21 cellular contexts compared by ENCODE assay signal in the genomic region with DNA sequence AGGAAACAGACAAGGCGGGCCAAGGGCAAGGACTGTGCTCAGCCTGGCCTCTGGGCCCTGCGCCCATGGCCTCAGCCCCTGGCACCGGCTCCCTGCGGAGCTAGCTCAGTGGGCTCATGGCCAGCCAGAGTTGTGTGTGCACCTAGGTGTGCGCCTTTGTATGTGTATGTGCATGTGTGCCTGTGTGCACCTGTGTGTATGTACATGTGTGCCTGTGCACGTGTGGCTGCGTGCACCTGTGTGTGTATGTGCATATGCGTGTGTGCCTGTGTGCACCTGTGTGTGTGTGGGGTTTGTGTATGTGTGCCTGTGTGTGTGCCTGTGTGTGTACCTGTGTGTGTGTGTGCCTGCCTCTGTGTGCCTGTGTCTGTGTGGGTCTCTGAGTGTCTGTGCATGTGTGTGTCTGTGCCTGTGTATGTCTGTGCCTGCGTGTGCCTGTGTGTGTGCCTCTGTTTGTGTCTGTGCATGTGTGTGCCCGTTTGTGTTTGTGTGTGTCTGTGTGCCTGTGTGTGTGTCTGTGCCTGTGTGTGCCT. TPM values are rescaled to one million over a fixed set of nuclear protein-coding genes. Genes with fewer than 3 reads are reported as not detected.
DNase-seq lines count a peak whose midpoint lies in the region; ATAC-seq, FAIRE-seq and TF ChIP-seq lines count a peak whose summit lies in the region.
"Had no signal": no experiment of that assay in that cellular context is flagged by ENCODE, and none has a peak within 500 bp of the region (broad histone marks: within the 10 kb centered on the region; RNA-seq: fewer than 3 reads in every experiment).

No MANE protein-coding gene starts in this region.

- ATAC-seq in HepG2 (no peak), HG02884 (IDR thresholded peaks at IDR 0.05; ENCODE audit: unreplicated experiment) (no peak)
- ATAC-seq: stimulated activated effector memory CD8-positive, alpha-beta T cell treated with anti-CD3 and anti-CD28 coated beads, Interleukin-12 subunit alpha, Interleukin-12 subunit beta, amount 100 ng/mL, for 72 hours had no signal

- H3K4me1 ChIP-seq in HEK293 (ENCODE audit: control insufficient read depth, insufficient read depth, low read length) (no peaks in the 10 kb centered on the region), HepG2 (ENCODE audit: insufficient read depth, low read length) (no peaks in the 10 kb centered on the region), thyroid gland (peaks cover 8 to 43% of the 10 kb centered on the region in 2 donors)
- H3K4me1 ChIP-seq: parathyroid adenoma had no signal

- no peak overlapping the region for H3K4me2 ChIP-seq in HepG2 (ENCODE audit: low read depth, low read length)

- H3K4me3 ChIP-seq in HEK293 (ENCODE audit: low read depth, low read length) (no peak overlapping the region), bronchial epithelial cell (ENCODE audit: low read depth, low read length) (no peak overlapping the region), HepG2 (replicated peaks in 1 of 3; ENCODE audit: insufficient read depth in 1 of 3, low read depth in 2 of 3, low read length in 3 of 3) (no peak overlapping the region), thyroid gland (replicated peaks in 1 of 3) (no peak overlapping the region)
- H3K4me3 ChIP-seq: SJSA1 had no signal

- H3K36me3 ChIP-seq in HEK293 (ENCODE audit: control insufficient read depth in 2 of 2, insufficient read depth in 1 of 2, low read length in 2 of 2) (peaks cover 6 to 9% of the 10 kb centered on the region in 2 experiments; a peak in 2 of 3 replicates), bronchial epithelial cell (ENCODE audit: control insufficient read depth, insufficient read depth, low read length) (no peaks in the 10 kb centered on the region), HepG2 (replicated peaks in 1 of 2; ENCODE audit: control insufficient read depth in 1 of 2, insufficient read depth in 2 of 2, low read length in 2 of 2) (no peaks in the 10 kb centered on the region), thyroid gland (no peaks in the 10 kb centered on the region)
- H3K36me3 ChIP-seq: SJSA1 had no signal

- TF ChIP-seq POLR2A in HepG2 (IDR thresholded peaks at IDR 0.05; ENCODE audit: insufficient read depth in 1 of 2, low read depth in 2 of 2, low read length in 2 of 2): no peak
- no peak for TF ChIP-seq POLR2A in thyroid gland (IDR thresholded peaks at IDR 0.05)

- DNase-seq in bronchial epithelial cell (ENCODE audit: low read depth) (no peak), HepG2 (ENCODE audit: low spot score) (no peak), thyroid gland (peak; percentile 64 to 76), NCI-H2171 treated with DMSO at 0.1 percent for 48 hours (lab: John Stamatoyannopoulos, UW) (no peak)
- no peak for DNase-seq in activated naive CD4-positive, alpha-beta T cell treated with Interleukin-2 at 50 U/mL for 16 hours
- DNase-seq: activated CD4-positive, alpha-beta T cell treated with anti-CD3 and anti-CD28 coated beads, Interleukin-2, amount 10 ng/mL, durations not matched to agents 7 days and 5 days; activated CD8-positive, alpha-beta memory T cell treated with anti-CD3 and anti-CD28 coated beads, Interleukin-2, amount 50 U/mL, for 4 hours; activated effector memory CD4-positive, alpha-beta T cell treated with anti-CD3 and anti-CD28 coated beads, Interleukin-2, amount 50 U/mL, for 16 hours; cortex of kidney; DMS79; hippocampal formation; mammary epithelial cell; NCI-H1694 treated with DMSO at 0.1 percent for 48 hours; NCI-H748 treated with DMSO at 0.1 percent for 48 hours had no signal

- POLR2A ChIA-PET in HEK293 (lab: Yijun Ruan, JAX): no interaction called here
- POLR2A ChIA-PET in HepG2 (lab: Yijun Ruan, JAX): no interaction called here

- WGBS in HepG2 (ENCODE audit: low lambda C conversion rate): 60% methylated on average over 5 of the region's 10 CpGs
- WGBS in thyroid gland, 2 donors: 63 to 84% methylated on average over 7 to 10 of the region's 10 CpGs

- CTCF ChIA-PET in HEK293 (lab: Yijun Ruan, JAX): no interaction called here
- CTCF ChIA-PET in HepG2 (lab: Yijun Ruan, JAX; ENCODE audit: low intra/inter-chr PET ratio, low total read pairs): no interaction called here

- H2AFZ ChIP-seq in HepG2 (ENCODE audit: low read length): no peak overlapping the region
- H2AFZ ChIP-seq: parathyroid adenoma had no signal

- H3K79me2 ChIP-seq in HepG2 (ENCODE audit: insufficient read depth, low read length): no peaks in the 10 kb centered on the region
- H3K79me2 ChIP-seq: parathyroid adenoma had no signal

- in situ Hi-C loops in HepG2 (cut with HindIII; ENCODE audit: extremely low pct_ligation_motif_present, low pct_unique_long_range_greater_than_20kb): no loop called here

- peak; percentile 95 for FAIRE-seq in bronchial epithelial cell (lab: Jason Lieb, UNC)
- no peak for FAIRE-seq in HepG2 (lab: Jason Lieb, UNC)
- FAIRE-seq: endothelial cell of umbilical vein had no signal

- no peaks in the 10 kb centered on the region for H3K27me3 ChIP-seq in bronchial epithelial cell (ENCODE audit: control insufficient read depth, insufficient read depth, low read length)
- H3K27me3 ChIP-seq in HepG2 (ENCODE audit: control insufficient read depth in 1 of 2, insufficient read depth in 2 of 2, low read length in 2 of 2): peaks cover 0 to 17% of the 10 kb centered on the region in 2 experiments; a peak in 3 of 5 replicates
- no peaks in the 10 kb centered on the region for H3K27me3 ChIP-seq in thyroid gland
- H3K27me3 ChIP-seq: SJSA1 had no signal

- no peaks in the 10 kb centered on the region for H3K9me3 ChIP-seq in HEK293 (ENCODE audit: control insufficient read depth, insufficient read depth, low read depth, low read length)
- no peaks in the 10 kb centered on the region for H3K9me3 ChIP-seq in HepG2 (ENCODE audit: low read length)
- no peaks in the 10 kb centered on the region for H3K9me3 ChIP-seq in thyroid gland
- H3K9me3 ChIP-seq: SJSA1 had no signal

- intact Hi-C loops in HepG2 (cut with micrococcal nuclease; ENCODE audit: unreplicated experiment) (no loop called here), thyroid gland (cut with DNase I) (no loop called here)

- BruUV-seq in HepG2 (replicated peaks; lab: Mats Ljungman, UMichigan): no TSS peak

- TF ChIP-seq RAD21 in HepG2 (CRISPR knock-in tag; IDR thresholded peaks at IDR 0.05): no peak

- H3K27ac ChIP-seq in HEK293 (ENCODE audit: extremely low read depth, low read depth, low read length) (no peak overlapping the region), HepG2 (ENCODE audit: extremely low read length, insufficient read depth, low read length) (no peak overlapping the region), thyroid gland (peak overlapping the region; percentile 61 to 87 (median 84))
- H3K27ac ChIP-seq: HL-60, parathyroid adenoma, SJSA1 had no signal

- H3K9ac ChIP-seq in HepG2 (ENCODE audit: insufficient read depth, low read depth, low read length): no peak overlapping the region
- H3K9ac ChIP-seq: parathyroid adenoma had no signal

- no peak for TF ChIP-seq CTCF in HEK293 (tag by site-specific recombination; IDR thresholded peaks at IDR 0.05)
- TF ChIP-seq CTCF in bronchial epithelial cell (IDR thresholded peaks at IDR 0.05; ENCODE audit: insufficient read depth, low read length, severe bottlenecking): no peak
- TF ChIP-seq CTCF in HepG2 (CRISPR knock-in tag; IDR thresholded peaks at IDR 0.05): no peak
- no peak for TF ChIP-seq CTCF in thyroid gland (IDR thresholded peaks at IDR 0.05)

- H4K20me1 ChIP-seq in HepG2 (ENCODE audit: insufficient read depth, low read length): no peaks in the 10 kb centered on the region

- no peak for TF ChIP-seq EP300 in HepG2 (IDR thresholded peaks at IDR 0.05; ENCODE audit: low read depth in 2 of 2, low read length in 2 of 2)
- no peak for TF ChIP-seq EP300 in HepG2 (CRISPR knock-in tag; IDR thresholded peaks at IDR 0.05; ENCODE audit: borderline replicate concordance)

TF ChIP-seq in HEK293, 187 proteins besides CTCF, POLR2A, EP300 and RAD21 (continues in another document):
- TF ChIP-seq ZNF747 (tag by site-specific recombination; IDR thresholded peaks at IDR 0.05): no peak

RNA-seq across cellular contexts. Expression of a gene that starts 7.4 kb away (rescaled TPM):
- total RNA-seq in bronchial epithelial cell (5.6 and 6.3 TPM in 2 replicates), HepG2 (2016; rRNA removed; fragmentation: Illumina TruSeq; extraction: Trizol) (0.27 and 0.31 TPM in 2 replicates), thyroid gland (10 to 100 TPM; 15.1 to 30.0 (median 15.6) TPM)
- 0.35 and 0.40 TPM in 2 replicates for total RNA-seq in HepG2 (2016; cell fraction: cytosol; rRNA removed; fragmentation: Illumina TruSeq; extraction: Trizol; ENCODE audit: low read depth)
- total RNA-seq in HepG2 (2016; cell fraction: insoluble cytoplasmic fraction; rRNA removed; fragmentation: Illumina TruSeq; extraction: Trizol): 0.31 and 0.45 TPM in 2 replicates
- 0.31 and 0.37 TPM in 2 replicates for total RNA-seq in HepG2 (2016; cell fraction: membrane; rRNA removed; fragmentation: Illumina TruSeq; extraction: Trizol)
- total RNA-seq in HepG2 (2016; cell fraction: nucleus; rRNA removed; fragmentation: Illumina TruSeq; extraction: Trizol): 0.34 and 0.59 TPM in 2 replicates
- polyA plus RNA-seq in HepG2 (2011; rRNA removed): 0.41 and 0.59 TPM in 2 replicates
- 0.32 and 0.50 TPM in 2 replicates for polyA plus RNA-seq in HepG2 (2011; cell fraction: cytosol; rRNA removed)
- 0.72 and 0.85 TPM in 2 replicates for polyA plus RNA-seq in HepG2 (2011; cell fraction: nucleus; rRNA removed)
- 0.47 and 1.5 TPM in 2 replicates for polyA plus RNA-seq in HepG2 (2012)
- polyA plus RNA-seq in HepG2 (2016; cell fraction: cytosol; fragmentation: Illumina TruSeq; extraction: Trizol; ENCODE audit: low read depth): 0.21 and 0.23 TPM in 2 replicates
- 0.35 and 0.58 TPM in 2 replicates for polyA plus RNA-seq in HepG2 (2016; cell fraction: insoluble cytoplasmic fraction; fragmentation: Illumina TruSeq; extraction: Trizol; ENCODE audit: low read depth)
- polyA plus RNA-seq in HepG2 (2016; cell fraction: membrane; fragmentation: Illumina TruSeq; extraction: Trizol; ENCODE audit: low read depth): 0.40 and 0.45 TPM in 2 replicates
- 0.70 and 0.75 TPM in 2 replicates for polyA plus RNA-seq in HepG2 (2016; cell fraction: nucleus; fragmentation: Illumina TruSeq; extraction: Trizol; ENCODE audit: insufficient read depth, low read depth)
- polyA minus RNA-seq in HepG2 (2011; rRNA and poly(A)+ RNA removed; ENCODE audit: low replicate concordance): 0.10 and 0.21 TPM in 2 replicates
- polyA minus RNA-seq in HepG2 (2011; cell fraction: cytosol; rRNA and poly(A)+ RNA removed): not detected in 2 replicates
- 0.52 and 1.2 TPM in 2 replicates for polyA minus RNA-seq in HepG2 (2011; cell fraction: nucleus; rRNA and poly(A)+ RNA removed)

Comparison
In these comparisons a context has a peak if more than half of its experiments do, and no peak if none do; other contexts are left out.
1. H3K27ac ChIP-seq: peak in thyroid gland (3 of 3); none in HEK293 (single experiment) and HepG2 (single experiment).
2. DNase-seq: peak in thyroid gland (2 of 2); none in bronchial epithelial cell (single experiment), HepG2 (single experiment), activated naive CD4-positive, alpha-beta T cell treated with Interleukin-2 at 50 U/mL for 16 hours (single experiment) and NCI-H2171 treated with DMSO at 0.1 percent for 48 hours (single experiment).